In the genomic region with DNA sequence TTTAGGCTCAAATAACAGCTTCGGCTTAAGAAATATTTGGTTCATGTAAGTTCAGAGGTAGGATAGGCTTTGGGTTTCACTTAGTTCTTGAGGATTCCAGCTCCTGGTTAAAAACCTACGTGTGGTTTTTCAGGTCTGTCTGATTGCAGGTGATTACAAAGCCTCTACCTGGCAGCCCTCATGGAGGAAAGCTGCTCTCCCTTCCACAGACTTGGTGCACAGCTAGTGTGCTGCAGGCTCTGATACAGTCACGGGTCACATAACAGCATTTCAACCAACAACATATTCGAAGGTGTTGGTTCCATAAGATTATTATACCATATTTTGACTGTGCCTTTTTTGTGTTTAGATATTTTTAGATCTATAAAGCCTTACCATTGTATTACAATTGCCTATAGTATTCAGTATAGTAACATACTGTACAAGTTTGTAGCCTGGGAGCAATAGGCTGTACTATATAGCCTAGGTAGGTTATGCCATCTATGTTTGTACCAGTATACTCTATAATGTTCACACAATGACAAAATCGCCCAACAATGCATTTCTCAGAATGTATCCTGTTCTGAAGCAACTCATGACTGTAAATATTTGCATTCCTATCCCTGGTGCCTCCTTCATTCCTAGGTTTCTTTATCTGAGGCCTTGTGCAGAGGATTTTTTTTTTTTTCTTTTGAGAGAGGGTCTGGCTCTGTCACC, we compare ENCODE assay signal across 1 cellular context.
TF ChIP-seq lines count a peak whose summit lies in the region.

No MANE protein-coding gene starts in this region.

TF ChIP-seq in HEK293, 187 proteins besides CTCF, POLR2A, EP300 and RAD21 (continued from another document):
- TF ChIP-seq, protein P1, sequence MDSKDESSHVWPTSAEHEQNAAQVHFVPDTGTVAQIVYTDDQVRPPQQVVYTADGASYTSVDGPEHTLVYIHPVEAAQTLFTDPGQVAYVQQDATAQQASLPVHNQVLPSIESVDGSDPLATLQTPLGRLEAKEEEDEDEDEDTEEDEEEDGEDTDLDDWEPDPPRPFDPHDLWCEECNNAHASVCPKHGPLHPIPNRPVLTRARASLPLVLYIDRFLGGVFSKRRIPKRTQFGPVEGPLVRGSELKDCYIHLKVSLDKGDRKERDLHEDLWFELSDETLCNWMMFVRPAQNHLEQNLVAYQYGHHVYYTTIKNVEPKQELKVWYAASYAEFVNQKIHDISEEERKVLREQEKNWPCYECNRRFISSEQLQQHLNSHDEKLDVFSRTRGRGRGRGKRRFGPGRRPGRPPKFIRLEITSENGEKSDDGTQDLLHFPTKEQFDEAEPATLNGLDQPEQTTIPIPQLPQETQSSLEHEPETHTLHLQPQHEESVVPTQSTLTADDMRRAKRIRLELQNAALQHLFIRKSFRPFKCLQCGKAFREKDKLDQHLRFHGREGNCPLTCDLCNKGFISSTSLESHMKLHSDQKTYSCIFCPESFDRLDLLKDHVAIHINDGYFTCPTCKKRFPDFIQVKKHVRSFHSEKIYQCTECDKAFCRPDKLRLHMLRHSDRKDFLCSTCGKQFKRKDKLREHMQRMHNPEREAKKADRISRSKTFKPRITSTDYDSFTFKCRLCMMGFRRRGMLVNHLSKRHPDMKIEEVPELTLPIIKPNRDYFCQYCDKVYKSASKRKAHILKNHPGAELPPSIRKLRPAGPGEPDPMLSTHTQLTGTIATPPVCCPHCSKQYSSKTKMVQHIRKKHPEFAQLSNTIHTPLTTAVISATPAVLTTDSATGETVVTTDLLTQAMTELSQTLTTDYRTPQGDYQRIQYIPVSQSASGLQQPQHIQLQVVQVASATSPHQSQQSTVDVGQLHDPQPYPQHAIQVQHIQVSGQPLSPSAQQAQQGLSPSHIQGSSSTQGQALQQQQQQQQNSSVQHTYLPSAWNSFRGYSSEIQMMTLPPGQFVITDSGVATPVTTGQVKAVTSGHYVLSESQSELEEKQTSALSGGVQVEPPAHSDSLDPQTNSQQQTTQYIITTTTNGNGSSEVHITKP (tag by site-specific recombination; IDR thresholded peaks at IDR 0.05) = peak; percentile 88
- no peak for TF ChIP-seq ZNF830 (tag by site-specific recombination; IDR thresholded peaks at IDR 0.05; ENCODE audit: low read depth)
